1 cellular context compared by ENCODE assay signal in the genomic region with DNA sequence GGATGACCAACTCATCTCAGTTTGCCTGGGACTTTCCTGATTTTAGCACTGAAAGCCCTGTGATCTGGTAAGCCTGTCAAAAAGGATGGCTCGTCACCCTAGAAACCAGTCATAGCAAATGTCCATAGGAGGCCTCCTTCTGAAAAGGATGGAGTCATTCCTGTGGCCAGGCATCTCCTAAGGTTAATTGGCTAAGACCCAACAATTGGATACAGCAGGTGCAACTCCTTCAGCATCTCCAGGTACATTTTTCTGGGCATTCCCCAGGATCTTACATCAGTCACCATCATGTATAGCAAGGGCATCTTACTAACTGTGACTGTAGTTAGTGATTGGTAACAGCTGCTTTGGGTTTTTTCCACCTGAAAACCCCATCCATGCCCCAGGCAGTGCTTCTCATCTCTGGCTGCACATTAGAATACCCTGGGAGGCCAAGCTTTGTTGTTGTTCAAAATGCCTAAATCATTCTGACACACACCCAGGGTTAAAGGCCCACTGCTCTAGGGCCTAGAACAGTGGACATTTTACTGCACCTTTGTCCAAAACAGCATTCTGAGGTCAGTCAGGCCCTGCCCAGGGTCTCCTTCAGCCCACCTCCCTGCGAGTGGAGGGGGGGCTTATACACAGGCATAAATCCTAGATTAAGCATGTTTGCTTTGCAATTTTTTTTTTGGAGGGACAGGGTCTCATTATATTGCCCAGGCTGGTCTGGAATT.
TF ChIP-seq lines count a peak whose summit lies in the region.

No MANE protein-coding gene starts in this region.

TF ChIP-seq in GM23338, 12 proteins besides CTCF, POLR2A, EP300 and RAD21 (continued from another document):
- TF ChIP-seq, protein P1, sequence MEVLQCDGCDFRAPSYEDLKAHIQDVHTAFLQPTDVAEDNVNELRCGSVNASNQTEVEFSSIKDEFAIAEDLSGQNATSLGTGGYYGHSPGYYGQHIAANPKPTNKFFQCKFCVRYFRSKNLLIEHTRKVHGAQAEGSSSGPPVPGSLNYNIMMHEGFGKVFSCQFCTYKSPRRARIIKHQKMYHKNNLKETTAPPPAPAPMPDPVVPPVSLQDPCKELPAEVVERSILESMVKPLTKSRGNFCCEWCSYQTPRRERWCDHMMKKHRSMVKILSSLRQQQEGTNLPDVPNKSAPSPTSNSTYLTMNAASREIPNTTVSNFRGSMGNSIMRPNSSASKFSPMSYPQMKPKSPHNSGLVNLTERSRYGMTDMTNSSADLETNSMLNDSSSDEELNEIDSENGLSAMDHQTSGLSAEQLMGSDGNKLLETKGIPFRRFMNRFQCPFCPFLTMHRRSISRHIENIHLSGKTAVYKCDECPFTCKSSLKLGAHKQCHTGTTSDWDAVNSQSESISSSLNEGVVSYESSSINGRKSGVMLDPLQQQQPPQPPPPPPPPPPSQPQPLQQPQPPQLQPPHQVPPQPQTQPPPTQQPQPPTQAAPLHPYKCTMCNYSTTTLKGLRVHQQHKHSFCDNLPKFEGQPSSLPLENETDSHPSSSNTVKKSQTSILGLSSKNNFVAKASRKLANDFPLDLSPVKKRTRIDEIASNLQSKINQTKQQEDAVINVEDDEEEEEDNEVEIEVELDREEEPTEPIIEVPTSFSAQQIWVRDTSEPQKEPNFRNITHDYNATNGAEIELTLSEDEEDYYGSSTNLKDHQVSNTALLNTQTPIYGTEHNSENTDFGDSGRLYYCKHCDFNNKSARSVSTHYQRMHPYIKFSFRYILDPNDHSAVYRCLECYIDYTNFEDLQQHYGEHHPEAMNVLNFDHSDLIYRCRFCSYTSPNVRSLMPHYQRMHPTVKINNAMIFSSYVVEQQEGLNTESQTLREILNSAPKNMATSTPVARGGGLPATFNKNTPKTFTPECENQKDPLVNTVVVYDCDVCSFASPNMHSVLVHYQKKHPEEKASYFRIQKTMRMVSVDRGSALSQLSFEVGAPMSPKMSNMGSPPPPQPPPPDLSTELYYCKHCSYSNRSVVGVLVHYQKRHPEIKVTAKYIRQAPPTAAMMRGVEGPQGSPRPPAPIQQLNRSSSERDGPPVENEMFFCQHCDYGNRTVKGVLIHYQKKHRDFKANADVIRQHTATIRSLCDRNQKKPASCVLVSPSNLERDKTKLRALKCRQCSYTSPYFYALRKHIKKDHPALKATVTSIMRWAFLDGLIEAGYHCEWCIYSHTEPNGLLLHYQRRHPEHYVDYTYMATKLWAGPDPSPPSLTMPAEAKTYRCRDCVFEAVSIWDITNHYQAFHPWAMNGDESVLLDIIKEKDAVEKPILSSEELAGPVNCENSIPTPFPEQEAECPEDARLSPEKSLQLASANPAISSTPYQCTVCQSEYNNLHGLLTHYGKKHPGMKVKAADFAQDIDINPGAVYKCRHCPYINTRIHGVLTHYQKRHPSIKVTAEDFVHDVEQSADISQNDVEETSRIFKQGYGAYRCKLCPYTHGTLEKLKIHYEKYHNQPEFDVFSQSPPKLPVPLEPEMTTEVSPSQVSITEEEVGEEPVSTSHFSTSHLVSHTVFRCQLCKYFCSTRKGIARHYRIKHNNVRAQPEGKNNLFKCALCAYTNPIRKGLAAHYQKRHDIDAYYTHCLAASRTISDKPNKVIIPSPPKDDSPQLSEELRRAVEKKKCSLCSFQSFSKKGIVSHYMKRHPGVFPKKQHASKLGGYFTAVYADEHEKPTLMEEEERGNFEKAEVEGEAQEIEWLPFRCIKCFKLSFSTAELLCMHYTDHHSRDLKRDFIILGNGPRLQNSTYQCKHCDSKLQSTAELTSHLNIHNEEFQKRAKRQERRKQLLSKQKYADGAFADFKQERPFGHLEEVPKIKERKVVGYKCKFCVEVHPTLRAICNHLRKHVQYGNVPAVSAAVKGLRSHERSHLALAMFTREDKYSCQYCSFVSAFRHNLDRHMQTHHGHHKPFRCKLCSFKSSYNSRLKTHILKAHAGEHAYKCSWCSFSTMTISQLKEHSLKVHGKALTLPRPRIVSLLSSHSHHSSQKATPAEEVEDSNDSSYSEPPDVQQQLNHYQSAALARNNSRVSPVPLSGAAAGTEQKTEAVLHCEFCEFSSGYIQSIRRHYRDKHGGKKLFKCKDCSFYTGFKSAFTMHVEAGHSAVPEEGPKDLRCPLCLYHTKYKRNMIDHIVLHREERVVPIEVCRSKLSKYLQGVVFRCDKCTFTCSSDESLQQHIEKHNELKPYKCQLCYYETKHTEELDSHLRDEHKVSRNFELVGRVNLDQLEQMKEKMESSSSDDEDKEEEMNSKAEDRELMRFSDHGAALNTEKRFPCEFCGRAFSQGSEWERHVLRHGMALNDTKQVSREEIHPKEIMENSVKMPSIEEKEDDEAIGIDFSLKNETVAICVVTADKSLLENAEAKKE (CRISPR knock-in tag; IDR thresholded peaks at IDR 0.05): no peak
- no peak for TF ChIP-seq ZNF331 (CRISPR knock-in tag; IDR thresholded peaks at IDR 0.05; ENCODE audit: low read depth)
- TF ChIP-seq, protein P2, sequence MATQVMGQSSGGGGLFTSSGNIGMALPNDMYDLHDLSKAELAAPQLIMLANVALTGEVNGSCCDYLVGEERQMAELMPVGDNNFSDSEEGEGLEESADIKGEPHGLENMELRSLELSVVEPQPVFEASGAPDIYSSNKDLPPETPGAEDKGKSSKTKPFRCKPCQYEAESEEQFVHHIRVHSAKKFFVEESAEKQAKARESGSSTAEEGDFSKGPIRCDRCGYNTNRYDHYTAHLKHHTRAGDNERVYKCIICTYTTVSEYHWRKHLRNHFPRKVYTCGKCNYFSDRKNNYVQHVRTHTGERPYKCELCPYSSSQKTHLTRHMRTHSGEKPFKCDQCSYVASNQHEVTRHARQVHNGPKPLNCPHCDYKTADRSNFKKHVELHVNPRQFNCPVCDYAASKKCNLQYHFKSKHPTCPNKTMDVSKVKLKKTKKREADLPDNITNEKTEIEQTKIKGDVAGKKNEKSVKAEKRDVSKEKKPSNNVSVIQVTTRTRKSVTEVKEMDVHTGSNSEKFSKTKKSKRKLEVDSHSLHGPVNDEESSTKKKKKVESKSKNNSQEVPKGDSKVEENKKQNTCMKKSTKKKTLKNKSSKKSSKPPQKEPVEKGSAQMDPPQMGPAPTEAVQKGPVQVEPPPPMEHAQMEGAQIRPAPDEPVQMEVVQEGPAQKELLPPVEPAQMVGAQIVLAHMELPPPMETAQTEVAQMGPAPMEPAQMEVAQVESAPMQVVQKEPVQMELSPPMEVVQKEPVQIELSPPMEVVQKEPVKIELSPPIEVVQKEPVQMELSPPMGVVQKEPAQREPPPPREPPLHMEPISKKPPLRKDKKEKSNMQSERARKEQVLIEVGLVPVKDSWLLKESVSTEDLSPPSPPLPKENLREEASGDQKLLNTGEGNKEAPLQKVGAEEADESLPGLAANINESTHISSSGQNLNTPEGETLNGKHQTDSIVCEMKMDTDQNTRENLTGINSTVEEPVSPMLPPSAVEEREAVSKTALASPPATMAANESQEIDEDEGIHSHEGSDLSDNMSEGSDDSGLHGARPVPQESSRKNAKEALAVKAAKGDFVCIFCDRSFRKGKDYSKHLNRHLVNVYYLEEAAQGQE (IDR thresholded peaks at IDR 0.05; ENCODE audit: unreplicated experiment): no peak
- no peak for TF ChIP-seq JUNB (IDR thresholded peaks at IDR 0.05; ENCODE audit: unreplicated experiment)
- no peak for TF ChIP-seq EZH2phosphoT487 (IDR thresholded peaks at IDR 0.05; ENCODE audit: unreplicated experiment)
- TF ChIP-seq ZNF114 (CRISPR knock-in tag; IDR thresholded peaks at IDR 0.05): no peak
- TF ChIP-seq NANOG (IDR thresholded peaks at IDR 0.05; ENCODE audit: borderline replicate concordance): no peak
